ENCODE assay signal across 18 cellular contexts in the genomic region with DNA sequence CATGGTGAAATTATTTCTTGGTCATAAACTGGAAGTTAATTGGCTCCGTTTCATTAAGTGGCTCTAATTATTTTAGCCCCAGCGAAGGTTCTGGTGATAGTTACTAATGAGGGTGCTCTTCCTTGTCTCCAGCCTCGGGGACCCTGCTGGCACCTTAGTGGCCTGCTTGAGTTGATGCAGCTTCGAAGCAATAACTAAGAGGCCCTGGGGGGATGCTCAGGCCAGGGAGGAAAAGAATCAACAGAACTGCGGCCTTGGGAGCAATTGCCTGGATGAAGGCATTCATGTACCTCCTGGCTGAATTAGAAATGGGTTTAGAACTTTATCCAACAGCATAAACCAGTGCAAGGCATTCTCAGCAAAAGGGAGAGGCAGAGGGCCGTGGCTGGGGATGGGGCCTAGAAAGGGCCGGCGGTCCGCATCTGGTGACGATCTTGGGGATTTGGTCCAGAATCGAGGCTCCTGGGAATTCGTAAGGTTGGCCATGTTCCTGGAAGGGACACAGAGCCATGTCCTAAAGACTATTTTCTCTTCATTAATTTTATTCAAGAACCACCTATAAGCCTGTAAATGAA.
"Had no signal": no experiment of that assay in that cellular context is flagged by ENCODE, and none has a peak within 500 bp of the region (broad histone marks: within the 10 kb centered on the region; RNA-seq: fewer than 3 reads in every experiment).

No MANE protein-coding gene starts in this region.

- H3K27ac ChIP-seq: coronary artery, dorsolateral prefrontal cortex, esophagus squamous epithelium, gastrocnemius medialis, heart right ventricle, left lung, lower lobe of right lung had no signal

- H3K4me1 ChIP-seq: esophagus squamous epithelium, gastrocnemius medialis, heart right ventricle, left lung, lower lobe of right lung had no signal

- DNase-seq: dermis blood vessel endothelial cell; dorsolateral prefrontal cortex; effector CD4-positive, alpha-beta T cell; effector memory CD4-positive, alpha-beta T cell; esophagus squamous epithelium; foreskin fibroblast; foreskin melanocyte; gastrocnemius medialis; glutamatergic neuron; heart right ventricle; hippocampal formation; left cardiac atrium; left lung; left ventricle myocardium superior; lower lobe of right lung; mesendoderm had no signal

- H3K36me3 ChIP-seq: esophagus squamous epithelium, gastrocnemius medialis, heart right ventricle, left lung, lower lobe of right lung had no signal

- H3K4me3 ChIP-seq: coronary artery, dorsolateral prefrontal cortex, esophagus squamous epithelium, gastrocnemius medialis, heart right ventricle, left lung, lower lobe of right lung had no signal

- H3K27ac Mint-ChIP-seq: mesothelial cell of epicardium had no signal

- ATAC-seq: gastrocnemius medialis, heart right ventricle, left cardiac atrium, left lung, left ventricle myocardium superior, lower lobe of right lung had no signal

- H3K4me3 Mint-ChIP-seq: mesothelial cell of epicardium had no signal

- H3K27me3 ChIP-seq: esophagus squamous epithelium, gastrocnemius medialis, left lung had no signal

- H3K4me1 Mint-ChIP-seq: mesothelial cell of epicardium had no signal

- H3K36me3 Mint-ChIP-seq: mesothelial cell of epicardium had no signal

- H3K9me3 ChIP-seq: esophagus squamous epithelium, gastrocnemius medialis, heart right ventricle, left lung, lower lobe of right lung had no signal
